ENCODE assay signal across 5 cellular contexts in the genomic region with DNA sequence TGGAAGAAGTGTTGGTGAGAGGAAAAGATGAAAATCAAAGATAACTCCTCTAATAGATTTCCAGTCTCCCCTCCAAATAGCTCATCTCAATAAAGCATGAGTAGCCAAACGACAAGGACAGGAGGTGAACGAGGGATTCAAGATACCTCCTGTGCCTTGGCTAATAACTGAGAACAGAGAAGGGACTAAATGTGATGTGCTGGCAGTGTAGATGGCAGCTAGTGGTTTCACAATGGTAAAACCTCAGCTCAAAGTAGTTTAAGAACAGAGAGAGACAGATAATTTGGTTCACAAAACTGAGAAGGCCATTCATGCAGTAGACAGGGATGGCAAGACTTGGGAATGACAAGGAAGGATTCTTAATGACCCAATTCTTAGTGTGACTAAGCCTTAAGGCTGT.
"Had no signal": no experiment of that assay in that cellular context is flagged by ENCODE, and none has a peak within 500 bp of the region (broad histone marks: within the 10 kb centered on the region; RNA-seq: fewer than 3 reads in every experiment).

No MANE protein-coding gene starts in this region.

- H3K27ac Mint-ChIP-seq: H9 had no signal

- H3K4me3 ChIP-seq: K562 had no signal

- DNase-seq: GOT3, H9, HCEC 1CT, IMR-90 had no signal

- H3K4me3 Mint-ChIP-seq: H9 had no signal

- ATAC-seq: K562 had no signal
